In genomic region chr1:93081716-93082115, GRCh38 we compare ENCODE assay signal across 9 cellular contexts. TPM values are rescaled to one million over a fixed set of nuclear protein-coding genes. Genes with fewer than 3 reads are reported as not detected.
DNase-seq lines count a peak whose midpoint lies in the region; TF ChIP-seq lines count a peak whose summit lies in the region.
"Had no signal": no experiment of that assay in that cellular context is flagged by ENCODE, and none has a peak within 500 bp of the region (broad histone marks: within the 10 kb centered on the region; RNA-seq: fewer than 3 reads in every experiment).

No MANE protein-coding gene starts in this region.

- peaks cover 77% of the 10 kb centered on the region for H3K79me2 ChIP-seq in ACC112 (ENCODE audit: control insufficient read depth, insufficient read depth, low read length, unreplicated experiment)

- CTCF ChIA-PET in activated CD4-positive, alpha-beta memory T cell treated with anti-CD3 and anti-CD28 coated beads for 36 hours (lab: Charles Lee): interaction anchor here (1.5 to 3.1 kb wide), 5 partner anchors 14 to 222 kb away, joined by 3 to 30 read pairs (median 7); no protein-coding TSS in a partner anchor

- H3K4me1 ChIP-seq in ACC112 (ENCODE audit: control insufficient read depth, insufficient read depth, low read length, unreplicated experiment) (peaks cover 12% of the 10 kb centered on the region), iPS-15b (ENCODE audit: control insufficient read depth, insufficient read depth, low read length) (no peaks in the 10 kb centered on the region), uterus (no peaks in the 10 kb centered on the region)

- peak overlapping the region; percentile 86 for H3K27ac ChIP-seq in ACC112 (ENCODE audit: low read depth, low read length)
- no peak overlapping the region for H3K27ac ChIP-seq in uterus

- H3K9me3 ChIP-seq in iPS-15b (ENCODE audit: control insufficient read depth, insufficient read depth, low read length) (no peaks in the 10 kb centered on the region), uterus (no peaks in the 10 kb centered on the region)

- peaks cover 26% of the 10 kb centered on the region for H3K36me3 Mint-ChIP-seq in activated CD4-positive, alpha-beta memory T cell treated with anti-CD3 and anti-CD28 coated beads for 36 hours

- H3K36me3 ChIP-seq in ACC112 (ENCODE audit: insufficient read depth, low read length) (peaks cover 22% of the 10 kb centered on the region), iPS-15b (ENCODE audit: control insufficient read depth, insufficient read depth, low read length) (no peaks in the 10 kb centered on the region), uterus (no peaks in the 10 kb centered on the region)

- POLR2A ChIA-PET in activated CD4-positive, alpha-beta memory T cell treated with anti-CD3 and anti-CD28 coated beads for 36 hours (lab: Charles Lee): no interaction called here

- no peak overlapping the region for H2AFZ ChIP-seq in ACC112 (ENCODE audit: low read length, unreplicated experiment)

- H3K9ac ChIP-seq in iPS-15b (ENCODE audit: low read depth, low read length): no peak overlapping the region

- TF ChIP-seq CTCF in uterus (IDR thresholded peaks at IDR 0.05) (no peak), GM20000 (IDR thresholded peaks at IDR 0.05; ENCODE audit: extremely low read depth, missing control alignments) (no peak)

- no peaks in the 10 kb centered on the region for H3K27me3 Mint-ChIP-seq in activated CD4-positive, alpha-beta memory T cell treated with anti-CD3 and anti-CD28 coated beads for 36 hours

- TF ChIP-seq POLR2A in uterus (IDR thresholded peaks at IDR 0.05): no peak

- H3K27me3 ChIP-seq in ACC112 (ENCODE audit: insufficient read depth, low read length): no peaks in the 10 kb centered on the region
- no peaks in the 10 kb centered on the region for H3K27me3 ChIP-seq in iPS-15b (ENCODE audit: control insufficient read depth, insufficient read depth, low read length)
- no peaks in the 10 kb centered on the region for H3K27me3 ChIP-seq in uterus

- H3K4me1 Mint-ChIP-seq in activated CD4-positive, alpha-beta memory T cell treated with anti-CD3 and anti-CD28 coated beads for 36 hours (ENCODE audit: low read depth): peaks cover 36% of the 10 kb centered on the region

- peak overlapping the region; percentile 85 for H3K4me3 Mint-ChIP-seq in activated CD4-positive, alpha-beta memory T cell treated with anti-CD3 and anti-CD28 coated beads for 36 hours

- no peak overlapping the region for H3K27ac Mint-ChIP-seq in activated CD4-positive, alpha-beta memory T cell treated with anti-CD3 and anti-CD28 coated beads for 36 hours

- peak overlapping the region; percentile 100 for H3K4me3 ChIP-seq in ACC112 (ENCODE audit: low read depth, low read length)
- H3K4me3 ChIP-seq in iPS-15b (ENCODE audit: low read depth, low read length): peak overlapping the region; percentile 90
- no peak overlapping the region for H3K4me3 ChIP-seq in uterus

- peaks cover 2% of the 10 kb centered on the region for H3K9me3 Mint-ChIP-seq in activated CD4-positive, alpha-beta memory T cell treated with anti-CD3 and anti-CD28 coated beads for 36 hours

- DNase-seq in HCEC 1CT (peak; percentile 90), uterus (no peak), middle frontal gyrus (ENCODE audit: extremely low spot score, low spot score) (no peak), GM20000 (ENCODE audit: low spot score) (no peak)
- DNase-seq in activated CD4-positive, alpha-beta memory T cell treated with anti-CD3 and anti-CD28 coated beads for 36 hours: no peak
- DNase-seq in stimulated activated CD4-positive, alpha-beta T cell treated with anti-CD3 and anti-CD28 coated beads, Interleukin-2, amount 100 ng/mL, for 48 hours: no peak
- DNase-seq: NCI-H2171 had no signal

- intact Hi-C loops in activated CD4-positive, alpha-beta memory T cell treated with anti-CD3 and anti-CD28 coated beads for 36 hours (cut with micrococcal nuclease): loop anchor here (2.0 to 5.0 kb wide), 6 partner anchors 46 to 763 kb away; no protein-coding TSS in a partner anchor
- intact Hi-C loops in uterus (cut with DNase I; ENCODE audit: low total_unique reads): no loop called here

RNA-seq across cellular contexts. Expression of gene MTF2, which starts 2.6 kb away (rescaled TPM):
- total RNA-seq in activated CD4-positive, alpha-beta memory T cell treated with anti-CD3 and anti-CD28 coated beads for 36 hours: 10 to 100 TPM; 53.6 to 55.1 TPM
- 10 to 100 TPM; 29.1 to 70.9 (median 31.8) TPM for total RNA-seq in uterus

Comparison
In these comparisons a context has a peak if more than half of its experiments do, and no peak if none do; other contexts are left out.
1. H3K4me3 ChIP-seq: peak in ACC112 (single experiment) and iPS-15b (single experiment); none in uterus (0 of 2).